In the genomic region with DNA sequence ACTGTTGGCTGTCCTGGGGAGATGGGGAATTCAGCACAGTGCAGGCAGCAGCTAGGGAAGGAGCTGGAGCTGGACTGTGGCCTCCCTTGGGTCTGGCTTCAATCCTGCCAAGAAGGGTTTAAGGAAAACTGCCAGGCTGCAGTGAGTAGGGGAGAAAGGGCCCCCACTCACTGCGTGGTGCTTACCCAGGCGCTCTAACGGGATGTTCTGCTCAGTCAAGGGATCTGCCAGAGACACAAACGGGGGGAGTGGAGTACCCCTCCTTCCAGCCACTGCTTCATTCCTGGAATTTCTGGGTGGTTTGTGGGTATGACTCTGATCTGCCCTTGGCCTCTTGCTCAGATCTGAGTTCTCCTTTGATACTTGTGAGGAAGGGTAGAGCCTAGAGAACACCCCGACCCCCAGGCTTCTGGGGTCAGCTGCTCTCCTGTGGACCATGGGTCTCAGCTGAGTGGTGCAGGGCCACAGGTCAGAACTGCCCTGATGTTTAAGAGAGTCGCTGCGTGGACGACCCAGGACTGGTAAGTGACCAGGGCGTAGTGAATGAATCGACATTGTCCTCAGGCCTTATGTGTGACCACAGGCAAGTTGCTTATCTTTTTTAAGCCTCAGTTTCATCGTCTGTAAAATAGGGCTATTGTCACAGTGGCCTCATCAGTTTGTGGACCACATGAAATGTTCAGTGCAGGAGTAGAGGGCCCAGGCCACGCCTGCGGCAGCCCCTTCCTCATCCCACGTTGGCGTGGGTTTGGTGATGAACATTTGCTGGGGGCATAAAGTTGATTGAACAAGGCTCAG, we compare ENCODE assay signal across 12 cellular contexts. TPM values are rescaled to one million over a fixed set of nuclear protein-coding genes. Genes with fewer than 3 reads are reported as not detected.
A peak's percentile ranks its signal among the peaks of the same experiment; 100 is the strongest.
DNase-seq lines count a peak whose midpoint lies in the region; ATAC-seq and TF ChIP-seq lines count a peak whose summit lies in the region.
"Had no signal": no experiment of that assay in that cellular context is flagged by ENCODE, and none has a peak within 500 bp of the region (broad histone marks: within the 10 kb centered on the region; RNA-seq: fewer than 3 reads in every experiment).

No MANE protein-coding gene starts in this region.

- H3K36me3 ChIP-seq in spleen, result peaks cover 0 to 48% (median 0%) of the 10 kb centered on the region in 6 donors

- 67 to 81% (median 72%) methylated on average over 12 to 15 of the region's 15 CpGs for WGBS in spleen, 5 donors

- no peaks in the 10 kb centered on the region for H3K9me3 ChIP-seq in spleen

- DNase-seq in HCEC 1CT (peak; percentile 90), cardiac fibroblast (ENCODE audit: low read depth in 2 of 2) (peak; percentile 68 to 92), left kidney (ENCODE audit: low read depth, low spot score) (peak; percentile 33), spleen (no peak), RKO (ENCODE audit: low spot score) (no peak)
- DNase-seq: activated gamma-delta T cell; NCI-H2107; stimulated activated naive B cell treated with anti-CD40 and anti-IgM and Interleukin-4, amounts not matched to agents 10 μg/mL and 1 μg/mL and 100 μg/mL, for 72 hours; T-helper 9 cell had no signal

- H3K27ac ChIP-seq in spleen, result peak overlapping the region in 5 of 8 donors; percentile 10 to 85 (median 73)

- TF ChIP-seq POLR2A in spleen (IDR thresholded peaks at IDR 0.05) (no peak), GM18505 (IDR thresholded peaks at IDR 0.05; ENCODE audit: borderline replicate concordance, extremely low read depth, insufficient read depth, insufficient read length) (no peak)

- ATAC-seq in GM21526 (IDR thresholded peaks at IDR 0.05; ENCODE audit: low FRiP score, unreplicated experiment) (no peak), HG02973 (IDR thresholded peaks at IDR 0.05; ENCODE audit: unreplicated experiment) (no peak), GM18505 (IDR thresholded peaks at IDR 0.05; ENCODE audit: unreplicated experiment) (no peak)
- ATAC-seq: stimulated activated naive B cell treated with anti-CD40 and anti-IgM and Interleukin-4, amounts not matched to agents 10 μg/mL and 1 μg/mL and 100 μg/mL, for 72 hours had no signal

- H3K4me1 ChIP-seq in spleen, result peaks cover 0 to 85% (median 35%) of the 10 kb centered on the region in 6 donors

- peaks cover 0 to 20% (median 0%) of the 10 kb centered on the region in 7 donors for H3K27me3 ChIP-seq in spleen (replicated peaks in 1 of 7)

- TF ChIP-seq CTCF in cardiac fibroblast (IDR thresholded peaks at IDR 0.05; ENCODE audit: low read depth, low read length), result no peak
- TF ChIP-seq CTCF in spleen (IDR thresholded peaks at IDR 0.05 in 8 of 11, conservative IDR thresholded peaks at IDR 0.05 in 3 of 11), result no peak

- H3K4me3 ChIP-seq in cardiac fibroblast (replicated peaks in 1 of 2; ENCODE audit: low read depth in 2 of 2, low read length in 2 of 2) (no peak overlapping the region), spleen (no peak overlapping the region)

- intact Hi-C loops in spleen (cut with DNase I; ENCODE audit: low total_unique reads), result loop anchor here (10.0 kb wide), 1 partner anchor 55 kb away; no protein-coding TSS in a partner anchor

RNA-seq across cellular contexts. Expression of a gene that starts 9.6 kb away (rescaled TPM):
- total RNA-seq in spleen, result 100 to 1,000 TPM in 3 of 7 donors, 10 to 100 TPM in 4; 38.5 to 271 (median 92.8) TPM
- polyA plus RNA-seq in spleen, result 10 to 100 TPM in 1 of 3 donors, 1 to 10 TPM in 2; 7.9 to 12.3 (median 9.3) TPM

Comparison
In these comparisons a context has a peak if more than half of its experiments do, and no peak if none do; other contexts are left out.
1. DNase-seq: peak in HCEC 1CT (single experiment), cardiac fibroblast (2 of 2) and left kidney (single experiment); none in spleen (single experiment) and RKO (single experiment).